In genomic region chr9:122946486-122947003, GRCh38 we compare ENCODE assay signal across 13 cellular contexts. TPM values are rescaled to one million over a fixed set of nuclear protein-coding genes. Genes with fewer than 3 reads are reported as not detected.
A peak's percentile ranks its signal among the peaks of the same experiment; 100 is the strongest.
DNase-seq lines count a peak whose midpoint lies in the region; ATAC-seq and TF ChIP-seq lines count a peak whose summit lies in the region.
"Had no signal": no experiment of that assay in that cellular context is flagged by ENCODE, and none has a peak within 500 bp of the region (broad histone marks: within the 10 kb centered on the region; RNA-seq: fewer than 3 reads in every experiment).

No MANE protein-coding gene starts in this region.

- peak overlapping the region; percentile 74; the same call in 1 of the 2 replicates for H3K4me2 ChIP-seq in PC-3 (ENCODE audit: low read length)

- H3K36me3 ChIP-seq in A673 (ENCODE audit: insufficient read depth, low read length, poor library complexity, severe bottlenecking) (peaks cover 4% of the 10 kb centered on the region), PC-3 (ENCODE audit: low read depth, low read length) (no peaks in the 10 kb centered on the region), rectal smooth muscle tissue (ENCODE audit: control insufficient read depth, insufficient read depth, low read length) (no peaks in the 10 kb centered on the region), vagina (no peaks in the 10 kb centered on the region)
- H3K36me3 ChIP-seq: SJCRH30 had no signal

- CTCF ChIA-PET in A673 (lab: Charles Lee): no interaction called here
- CTCF ChIA-PET in PC-3 (lab: Charles Lee): no interaction called here

- H4K20me1 ChIP-seq in PC-3 (ENCODE audit: low read length): no peaks in the 10 kb centered on the region; the same call in 1 of the 2 replicates

- H3K27ac ChIP-seq in A673 (ENCODE audit: low read depth, low read length, poor library complexity, severe bottlenecking) (peak overlapping the region; percentile 68), PC-3 (ENCODE audit: low read length) (peak overlapping the region; percentile 81), rectal smooth muscle tissue (ENCODE audit: low read depth, low read length) (peak overlapping the region; percentile 86), vagina (no peak overlapping the region)
- H3K27ac ChIP-seq: SJCRH30 had no signal

- no peak for TF ChIP-seq POLR2A in vagina (IDR thresholded peaks at IDR 0.05)

- intact Hi-C loops in A673 (cut with micrococcal nuclease; ENCODE audit: unreplicated experiment) (no loop called here), PC-3 (cut with micrococcal nuclease) (no loop called here), vagina (cut with DNase I) (no loop called here)

- no peak for ATAC-seq in PC-3
- no peak for ATAC-seq in effector memory CD8-positive, alpha-beta T cell (replicated peaks)
- no peak for ATAC-seq in activated naive CD4-positive, alpha-beta T cell treated with anti-CD3 and anti-CD28 coated beads, Interleukin-2, amount 50 U/mL, for 72 hours
- ATAC-seq: CD8-positive, alpha-beta T cell had no signal

- H3K36me3 Mint-ChIP-seq in effector memory CD8-positive, alpha-beta T cell (ENCODE audit: insufficient read depth): peaks cover 9% of the 10 kb centered on the region
- peaks cover 5 to 9% of the 10 kb centered on the region in 2 donors for H3K36me3 Mint-ChIP-seq in activated naive CD4-positive, alpha-beta T cell treated with anti-CD3 and anti-CD28 coated beads, Interleukin-2, amount 50 U/mL, for 72 hours
- no peaks in the 10 kb centered on the region for H3K36me3 Mint-ChIP-seq in endothelial cell (ENCODE audit: low read depth, unreplicated experiment)

- H3K4me1 Mint-ChIP-seq in effector memory CD8-positive, alpha-beta T cell (ENCODE audit: low read depth in 2 of 2): peaks cover 27 to 46% of the 10 kb centered on the region in 2 donors
- H3K4me1 Mint-ChIP-seq in endothelial cell (ENCODE audit: unreplicated experiment): peaks cover 32% of the 10 kb centered on the region

- no peaks in the 10 kb centered on the region for H3K27me3 Mint-ChIP-seq in effector memory CD8-positive, alpha-beta T cell
- peaks cover 4% of the 10 kb centered on the region for H3K27me3 Mint-ChIP-seq in endothelial cell (ENCODE audit: unreplicated experiment)

- no peaks in the 10 kb centered on the region for H3F3A ChIP-seq in PC-3 (ENCODE audit: low read length, unreplicated experiment)

- H3K9me2 ChIP-seq in PC-3 (replicated peaks; ENCODE audit: low read length): no peaks in the 10 kb centered on the region

- TF ChIP-seq CTCF in A673 (conservative IDR thresholded peaks at IDR 0.05; ENCODE audit: low read depth, low read length) (no peak), PC-3 (conservative IDR thresholded peaks at IDR 0.05; ENCODE audit: low read depth, low read length) (no peak), vagina (IDR thresholded peaks at IDR 0.05) (no peak), endothelial cell (IDR thresholded peaks at IDR 0.05; ENCODE audit: unreplicated experiment) (no peak)

- no peak overlapping the region for H2AFZ ChIP-seq in PC-3 (ENCODE audit: low read length)

- BruUV-seq in A673 (replicated peaks; lab: Mats Ljungman, UMichigan) (no TSS peak), PC-3 (replicated peaks; lab: Mats Ljungman, UMichigan) (no TSS peak)

- peaks cover 100% of the 10 kb centered on the region for H3K79me2 ChIP-seq in PC-3 (ENCODE audit: low read length)

- no peak overlapping the region for H3K4me3 Mint-ChIP-seq in effector memory CD8-positive, alpha-beta T cell
- H3K4me3 Mint-ChIP-seq in endothelial cell (ENCODE audit: unreplicated experiment): no peak overlapping the region
- H3K4me3 Mint-ChIP-seq: CD8-positive, alpha-beta T cell; HFFc6 had no signal

- DNase-seq in A673 (ENCODE audit: low spot score): no peak
- no peak for DNase-seq in PC-3
- no peak for DNase-seq in effector memory CD8-positive, alpha-beta T cell
- DNase-seq in activated naive CD4-positive, alpha-beta T cell treated with anti-CD3 and anti-CD28 coated beads, Interleukin-2, amount 50 U/mL, for 72 hours (ENCODE audit: low spot score in 2 of 2): no peak
- DNase-seq in vagina (ENCODE audit: extremely low spot score in 2 of 2): no peak
- no peak for DNase-seq in endothelial cell (ENCODE audit: low spot score)
- DNase-seq: CD8-positive, alpha-beta T cell; HFFc6; NCI-H1930; NCI-H2171 treated with DMSO at 0.1 percent for 48 hours; NCI-H510A treated with DMSO at 0.1 percent for 48 hours; SJCRH30 had no signal

- H3K4me1 ChIP-seq in A673 (ENCODE audit: insufficient read depth, low read length, poor library complexity, severe bottlenecking) (peaks cover 40% of the 10 kb centered on the region), PC-3 (ENCODE audit: insufficient read depth, low read length) (peaks cover 19% of the 10 kb centered on the region), rectal smooth muscle tissue (ENCODE audit: control insufficient read depth, insufficient read depth, low read length) (peaks cover 26% of the 10 kb centered on the region), vagina (peaks cover 56% of the 10 kb centered on the region)

- no peak overlapping the region for H3K4me3 ChIP-seq in A673 (ENCODE audit: low read depth, low read length, poor library complexity, severe bottlenecking)
- H3K4me3 ChIP-seq in PC-3 (ENCODE audit: low read length): no peak overlapping the region
- H3K4me3 ChIP-seq in rectal smooth muscle tissue (ENCODE audit: low read length): no peak overlapping the region
- no peak overlapping the region for H3K4me3 ChIP-seq in vagina
- H3K4me3 ChIP-seq: SJCRH30 had no signal

- H3K27me3 ChIP-seq in A673 (replicated peaks; ENCODE audit: insufficient read depth, low read depth, low read length, poor library complexity) (no peaks in the 10 kb centered on the region), PC-3 (ENCODE audit: low read length) (no peaks in the 10 kb centered on the region), rectal smooth muscle tissue (ENCODE audit: control insufficient read depth, insufficient read depth, low read length) (no peaks in the 10 kb centered on the region), vagina (no peaks in the 10 kb centered on the region)
- H3K27me3 ChIP-seq: SJCRH30 had no signal

- H3K27ac Mint-ChIP-seq in effector memory CD8-positive, alpha-beta T cell: peak overlapping the region; percentile 15 to 84
- no peak overlapping the region for H3K27ac Mint-ChIP-seq in activated naive CD4-positive, alpha-beta T cell treated with anti-CD3 and anti-CD28 coated beads, Interleukin-2, amount 50 U/mL, for 72 hours
- H3K27ac Mint-ChIP-seq in endothelial cell (ENCODE audit: unreplicated experiment): no peak overlapping the region
- H3K27ac Mint-ChIP-seq: CD8-positive, alpha-beta T cell; HFFc6 had no signal

- no peaks in the 10 kb centered on the region for H3K9me3 Mint-ChIP-seq in effector memory CD8-positive, alpha-beta T cell
- no peaks in the 10 kb centered on the region for H3K9me3 Mint-ChIP-seq in activated naive CD4-positive, alpha-beta T cell treated with anti-CD3 and anti-CD28 coated beads, Interleukin-2, amount 50 U/mL, for 72 hours
- H3K9me3 Mint-ChIP-seq in endothelial cell (ENCODE audit: unreplicated experiment): no peaks in the 10 kb centered on the region
- H3K9me3 Mint-ChIP-seq: CD8-positive, alpha-beta T cell; HFFc6 had no signal

- H3K9me3 ChIP-seq in A673 (ENCODE audit: low read depth, low read length, poor library complexity, severe bottlenecking): no peaks in the 10 kb centered on the region
- H3K9me3 ChIP-seq in PC-3 (ENCODE audit: low read length): no peaks in the 10 kb centered on the region
- no peaks in the 10 kb centered on the region for H3K9me3 ChIP-seq in vagina
- H3K9me3 ChIP-seq: SJCRH30 had no signal

- POLR2A ChIA-PET in A673 (lab: Charles Lee; ENCODE audit: low non-redundant PET): no interaction called here
- POLR2A ChIA-PET in PC-3 (lab: Charles Lee; ENCODE audit: unreplicated experiment): no interaction called here

- H3K9ac ChIP-seq in PC-3 (ENCODE audit: low read length): no peak overlapping the region
- H3K9ac ChIP-seq in rectal smooth muscle tissue (ENCODE audit: low read length): no peak overlapping the region

RNA-seq across cellular contexts. Expression of gene RABGAP1, which starts 5.7 kb away (rescaled TPM):
- total RNA-seq in A673 (2021) (64.0 and 65.8 TPM in 2 replicates), PC-3 (2014; rRNA removed) (12.7 and 16.5 TPM in 2 replicates), vagina (60.2 TPM), endothelial cell (ENCODE audit: unreplicated experiment) (58.2 TPM)
- total RNA-seq in activated naive CD4-positive, alpha-beta T cell treated with anti-CD3 and anti-CD28 coated beads, Interleukin-2, amount 50 U/mL, for 72 hours: 10 to 100 TPM; 35.6 to 44.2 TPM

RNA-seq across cellular contexts. Expression of gene ZBTB26, which starts 15.2 kb away (rescaled TPM):
- 10.1 and 10.9 TPM in 2 replicates for total RNA-seq in A673 (2021)
- 1.5 and 1.6 TPM in 2 replicates for total RNA-seq in PC-3 (2014; rRNA removed)
- total RNA-seq in activated naive CD4-positive, alpha-beta T cell treated with anti-CD3 and anti-CD28 coated beads, Interleukin-2, amount 50 U/mL, for 72 hours: 1 to 10 TPM; 6.6 to 7.7 TPM
- total RNA-seq in vagina: 7.9 TPM
- 9.8 TPM for total RNA-seq in endothelial cell (ENCODE audit: unreplicated experiment)

RNA-seq across cellular contexts. Expression of gene ZBTB6, which starts 33.4 kb away (rescaled TPM):
- total RNA-seq in A673 (2021): 10.4 and 10.5 TPM in 2 replicates
- total RNA-seq in PC-3 (2014; rRNA removed): 4.4 and 4.7 TPM in 2 replicates
- 10 to 100 TPM in 1 of 2 donors, 1 to 10 TPM in 1; 8.2 to 18.7 TPM for total RNA-seq in activated naive CD4-positive, alpha-beta T cell treated with anti-CD3 and anti-CD28 coated beads, Interleukin-2, amount 50 U/mL, for 72 hours
- total RNA-seq in vagina: 5.9 TPM
- total RNA-seq in endothelial cell (ENCODE audit: unreplicated experiment): 7.4 TPM

RNA-seq across cellular contexts. Expression of gene RC3H2, which starts 41.4 kb away (rescaled TPM):
- total RNA-seq in A673 (2021) (70.2 and 71.1 TPM in 2 replicates), PC-3 (2014; rRNA removed) (18.0 and 23.0 TPM in 2 replicates), vagina (37.6 TPM), endothelial cell (ENCODE audit: unreplicated experiment) (66.8 TPM)
- 10 to 100 TPM; 30.5 to 38.6 TPM for total RNA-seq in activated naive CD4-positive, alpha-beta T cell treated with anti-CD3 and anti-CD28 coated beads, Interleukin-2, amount 50 U/mL, for 72 hours

Comparison
In these comparisons a context has a peak if more than half of its experiments do, and no peak if none do; other contexts are left out.
1. H3K27ac Mint-ChIP-seq: peak in effector memory CD8-positive, alpha-beta T cell (2 of 2); none in activated naive CD4-positive, alpha-beta T cell treated with anti-CD3 and anti-CD28 coated beads, Interleukin-2, amount 50 U/mL, for 72 hours (0 of 2) and endothelial cell (single experiment).